8 cellular contexts compared by ENCODE assay signal in genomic region chr3:5017953-5018531, GRCh38. TPM values are rescaled to one million over a fixed set of nuclear protein-coding genes. Genes with fewer than 3 reads are reported as not detected.
DNase-seq lines count a peak whose midpoint lies in the region; ATAC-seq and TF ChIP-seq lines count a peak whose summit lies in the region.

No MANE protein-coding gene starts in this region.

- H3K9me3 Mint-ChIP-seq in T-helper 1 cell treated with Interleukin-12 subunit alpha and Interleukin-12 subunit beta and Interleukin-4 antibody, amounts not matched to agents 30 μg/mL and 1 μg/mL, for 36 hours = no peaks in the 10 kb centered on the region

- H3K4me3 Mint-ChIP-seq in T-helper 1 cell treated with Interleukin-12 subunit alpha and Interleukin-12 subunit beta and Interleukin-4 antibody, amounts not matched to agents 30 μg/mL and 1 μg/mL, for 36 hours = peak overlapping the region; percentile 23

- peaks cover 82% of the 10 kb centered on the region for H3K4me1 Mint-ChIP-seq in T-helper 1 cell treated with Interleukin-12 subunit alpha and Interleukin-12 subunit beta and Interleukin-4 antibody, amounts not matched to agents 30 μg/mL and 1 μg/mL, for 36 hours (ENCODE audit: low read depth)

- peaks cover 7% of the 10 kb centered on the region for H3K36me3 Mint-ChIP-seq in T-helper 1 cell treated with Interleukin-12 subunit alpha and Interleukin-12 subunit beta and Interleukin-4 antibody, amounts not matched to agents 30 μg/mL and 1 μg/mL, for 36 hours (ENCODE audit: low read depth)

- no peak for TF ChIP-seq EP300 in sigmoid colon (IDR thresholded peaks at IDR 0.05)

- DNase-seq in GM03348 (ENCODE audit: low spot score) = peak; percentile 86
- DNase-seq in foreskin keratinocyte = peak in 1 of 2 donors; percentile 83
- DNase-seq in sigmoid colon = peak; percentile 83
- no peak for DNase-seq in activated CD4-positive, alpha-beta T cell treated with anti-CD3 and anti-CD28 coated beads for 48 hours

- H3K27me3 ChIP-seq in foreskin keratinocyte = no peaks in the 10 kb centered on the region
- no peaks in the 10 kb centered on the region for H3K27me3 ChIP-seq in sigmoid colon

- H3K27ac Mint-ChIP-seq in T-helper 1 cell treated with Interleukin-12 subunit alpha and Interleukin-12 subunit beta and Interleukin-4 antibody, amounts not matched to agents 30 μg/mL and 1 μg/mL, for 36 hours = peak overlapping the region; percentile 75

- WGBS in sigmoid colon, 2 donors = 30 to 66% methylated on average over 8 of the region's 8 CpGs

- peaks cover 59% of the 10 kb centered on the region for H3K4me1 ChIP-seq in foreskin keratinocyte
- peaks cover 0 to 8% (median under 1%) of the 10 kb centered on the region in 4 donors for H3K4me1 ChIP-seq in sigmoid colon

- TF ChIP-seq CTCF in foreskin keratinocyte (conservative IDR thresholded peaks at IDR 0.05) (peak; percentile 30), sigmoid colon (IDR thresholded peaks at IDR 0.05) (no peak)

- no peaks in the 10 kb centered on the region for H3K9me3 ChIP-seq in sigmoid colon

- no peaks in the 10 kb centered on the region for H3K27me3 Mint-ChIP-seq in T-helper 1 cell treated with Interleukin-12 subunit alpha and Interleukin-12 subunit beta and Interleukin-4 antibody, amounts not matched to agents 30 μg/mL and 1 μg/mL, for 36 hours (ENCODE audit: low read depth)

- TF ChIP-seq POLR2A in sigmoid colon (IDR thresholded peaks at IDR 0.05) = no peak

- no peaks in the 10 kb centered on the region for H3K36me3 ChIP-seq in sigmoid colon

- H3K27ac ChIP-seq in foreskin keratinocyte = peak overlapping the region; percentile 100
- H3K27ac ChIP-seq in sigmoid colon = peak overlapping the region in 3 of 4 donors; percentile 47 to 62 (median 55)

- intact Hi-C loops in sigmoid colon (cut with DNase I) = no loop called here

- no peak overlapping the region for H3K4me3 ChIP-seq in sigmoid colon

- ATAC-seq in foreskin keratinocyte (peak; percentile 42), HG02588 (IDR thresholded peaks at IDR 0.05; ENCODE audit: unreplicated experiment) (no peak), GM18868 (IDR thresholded peaks at IDR 0.05; ENCODE audit: unreplicated experiment) (no peak), GM18861 (IDR thresholded peaks at IDR 0.05; ENCODE audit: unreplicated experiment) (no peak)

RNA-seq across cellular contexts. Expression of gene BHLHE40, which starts 38.8 kb away (rescaled TPM):
- 78.2 and 96.0 TPM in 2 replicates for total RNA-seq in foreskin keratinocyte
- polyA plus RNA-seq in foreskin keratinocyte = 44.6 and 47.5 TPM in 2 replicates
- 10 to 100 TPM; 12.5 to 81.9 (median 24.3) TPM for total RNA-seq in sigmoid colon
- 10 to 100 TPM; 11.1 to 32.2 (median 22.2) TPM for polyA plus RNA-seq in sigmoid colon
